ENCODE assay signal across 8 cellular contexts in genomic region chr3:10242182-10243065, GRCh38. TPM values are rescaled to one million over a fixed set of nuclear protein-coding genes. Genes with fewer than 3 reads are reported as not detected.
DNase-seq lines count a peak whose midpoint lies in the region; ATAC-seq, FAIRE-seq and TF ChIP-seq lines count a peak whose summit lies in the region.

No MANE protein-coding gene starts in this region.

- TF ChIP-seq CTCF in HL-60 (IDR thresholded peaks at IDR 0.05; ENCODE audit: insufficient read depth, low read length) (no peak), H1 (IDR thresholded peaks at IDR 0.05; ENCODE audit: control extremely low read depth in 1 of 3, insufficient read depth in 1 of 3, low read depth in 1 of 3, low read length in 3 of 3) (no peak)

- H3K9me3 Mint-ChIP-seq in activated CD4-positive, alpha-beta T cell treated with anti-CD3 and anti-CD28 coated beads, Interleukin-2, amount 10 ng/mL, durations not matched to agents 7 days and 5 days = peaks cover 27% of the 10 kb centered on the region

- no peak overlapping the region for H2BK120ac ChIP-seq in H1 (replicated peaks; ENCODE audit: low read depth, low read length)

- no peak overlapping the region for H3K9ac ChIP-seq in H1 (replicated peaks in 1 of 4; ENCODE audit: extremely low read depth in 1 of 4, low read depth in 3 of 4, low read length in 3 of 4)

- H3K27ac ChIP-seq in HL-60 (replicated peaks) (peak overlapping the region; percentile 48), H1 (ENCODE audit: low read depth, low read length) (no peak overlapping the region)

- no peak overlapping the region for H4K91ac ChIP-seq in H1 (replicated peaks; ENCODE audit: insufficient read length, low read length)

- H3K4me2 ChIP-seq in H1 (ENCODE audit: insufficient read depth in 1 of 2, low read depth in 2 of 2, low read length in 2 of 2) = no peak overlapping the region

- no peak overlapping the region for H2AK5ac ChIP-seq in H1 (ENCODE audit: low read depth, low read length)

- no peaks in the 10 kb centered on the region for H3K79me1 ChIP-seq in H1 (ENCODE audit: low read depth, low read length)

- no peak overlapping the region for H3K4ac ChIP-seq in H1 (replicated peaks; ENCODE audit: insufficient read length, low read depth, low read length)

- no peak overlapping the region for H4K5ac ChIP-seq in H1 (ENCODE audit: insufficient read length, low read depth, low read length)

- no peak overlapping the region for H2BK20ac ChIP-seq in H1 (ENCODE audit: low read length)

- no peaks in the 10 kb centered on the region for H4K20me1 ChIP-seq in H1 (replicated peaks in 1 of 2; ENCODE audit: control insufficient read depth in 1 of 2, insufficient read depth in 2 of 2, low read length in 2 of 2)

- 0 out of 7 replicates have a peak, but pooled peaks cover 0 to 2% (median 1%) of the 10 kb centered on the region in 4 experiments for H3K4me1 ChIP-seq in H1 (replicated peaks in 1 of 4; ENCODE audit: control insufficient read depth in 3 of 4, insufficient read depth in 4 of 4, low read length in 3 of 4)

- H4K8ac ChIP-seq in H1 (ENCODE audit: extremely low read depth, insufficient read depth, low read length) = no peak overlapping the region

- H3K27me3 ChIP-seq in HL-60 (ENCODE audit: insufficient read depth, poor library complexity, severe bottlenecking) = no peaks in the 10 kb centered on the region
- H3K27me3 ChIP-seq in H1 (replicated peaks in 1 of 4; ENCODE audit: control insufficient read depth in 3 of 4, extremely low read depth in 1 of 4, insufficient read depth in 3 of 4, low read length in 3 of 4) = no peaks in the 10 kb centered on the region
- H3K27me3 ChIP-seq in MG63 = no peaks in the 10 kb centered on the region

- H2BK15ac ChIP-seq in H1 (ENCODE audit: low read length) = no peak overlapping the region

- no peak overlapping the region for H3K4me3 ChIP-seq in HL-60 (replicated peaks; ENCODE audit: insufficient read depth, low read length)
- H3K4me3 ChIP-seq in H1 (ENCODE audit: extremely low read depth in 1 of 4, insufficient read depth in 2 of 4, low read depth in 3 of 4, low read length in 4 of 4) = no peak overlapping the region
- no peak overlapping the region for H3K4me3 ChIP-seq in MG63

- TF ChIP-seq POLR2A in H1 (IDR thresholded peaks at IDR 0.05; ENCODE audit: control extremely low read depth in 1 of 2, low read depth in 2 of 2, low read length in 2 of 2) = no peak

- H3K56ac ChIP-seq in H1 (replicated peaks; ENCODE audit: insufficient read length, low read depth, low read length) = no peak overlapping the region

- ATAC-seq in HG02870 (IDR thresholded peaks at IDR 0.05; ENCODE audit: unreplicated experiment) = no peak

- H3K4me1 Mint-ChIP-seq in activated CD4-positive, alpha-beta T cell treated with anti-CD3 and anti-CD28 coated beads, Interleukin-2, amount 10 ng/mL, durations not matched to agents 7 days and 5 days = peaks cover 56% of the 10 kb centered on the region

- peak overlapping the region; percentile 59 for H3K4me3 Mint-ChIP-seq in activated CD4-positive, alpha-beta T cell treated with anti-CD3 and anti-CD28 coated beads, Interleukin-2, amount 10 ng/mL, durations not matched to agents 7 days and 5 days

- H3K36me3 Mint-ChIP-seq in activated CD4-positive, alpha-beta T cell treated with anti-CD3 and anti-CD28 coated beads, Interleukin-2, amount 10 ng/mL, durations not matched to agents 7 days and 5 days (ENCODE audit: low read depth) = peaks cover 40% of the 10 kb centered on the region

- H2BK12ac ChIP-seq in H1 (ENCODE audit: low read depth, low read length) = 0 out of 2 replicates have a peak overlapping the region, but pooled peaks have one; percentile 9

- H3K79me2 ChIP-seq in H1 (ENCODE audit: control insufficient read depth in 1 of 2, insufficient read depth in 2 of 2, low read length in 2 of 2) = no peaks in the 10 kb centered on the region

- H3K27ac Mint-ChIP-seq in activated CD4-positive, alpha-beta T cell treated with anti-CD3 and anti-CD28 coated beads, Interleukin-2, amount 10 ng/mL, durations not matched to agents 7 days and 5 days = peak overlapping the region; percentile 92

- H2BK5ac ChIP-seq in H1 (ENCODE audit: low read depth, low read length) = no peak overlapping the region

- no peaks in the 10 kb centered on the region for H3K27me3 Mint-ChIP-seq in activated CD4-positive, alpha-beta T cell treated with anti-CD3 and anti-CD28 coated beads, Interleukin-2, amount 10 ng/mL, durations not matched to agents 7 days and 5 days

- CTCF ChIA-PET in activated CD4-positive, alpha-beta T cell treated with anti-CD3 and anti-CD28 coated beads, Interleukin-2, amount 10 ng/mL, durations not matched to agents 7 days and 5 days (lab: Charles Lee) = interaction anchor here (0.8 to 1.3 kb wide), 4 partner anchors 21 to 77 kb away, joined by 3 to 6 read pairs (median 3); no protein-coding TSS in a partner anchor
- CTCF ChIA-PET in H1 (lab: Charles Lee; ENCODE audit: partially characterized antibody) = interaction anchor here (0.6 to 1.6 kb wide), 3 partner anchors 21 to 82 kb away, joined by 3 to 5 read pairs (median 4); no protein-coding TSS in a partner anchor

- no peak for FAIRE-seq in H1 (lab: Jason Lieb, UNC)

- no peak for TF ChIP-seq RAD21 in H1 (IDR thresholded peaks at IDR 0.05 in 1 of 2, conservative IDR thresholded peaks at IDR 0.05 in 1 of 2; ENCODE audit: low read depth in 2 of 2, low read length in 2 of 2)

- no peak overlapping the region for H3K14ac ChIP-seq in H1 (ENCODE audit: insufficient read length)

- no peak overlapping the region for H3K18ac ChIP-seq in H1 (ENCODE audit: extremely low read depth, low read length)

- H3K9me3 ChIP-seq in H1 (ENCODE audit: insufficient read depth in 2 of 2, low read depth in 1 of 2, low read length in 1 of 2) = no peaks in the 10 kb centered on the region
- H3K9me3 ChIP-seq in MG63 = no peaks in the 10 kb centered on the region

- H3K23ac ChIP-seq in H1 (ENCODE audit: insufficient read length) = no peak overlapping the region

- no peak overlapping the region for H2AFZ ChIP-seq in H1 (ENCODE audit: low read length)

- no peaks in the 10 kb centered on the region; the same call in 1 of the 2 replicates for H3K23me2 ChIP-seq in H1 (ENCODE audit: low read depth, low read length)

- H3K36me3 ChIP-seq in H1 (ENCODE audit: control insufficient read depth in 2 of 4, insufficient read depth in 4 of 4, low read length in 3 of 4) = peaks cover 0 to 2% (median 0%) of the 10 kb centered on the region in 4 experiments; a peak in 1 of 8 replicates
- H3K36me3 ChIP-seq in MG63 = peaks cover 4% of the 10 kb centered on the region; the same call in 1 of the 2 replicates

- DNase-seq in HL-60 (ENCODE audit: low read depth in 1 of 2, low spot score in 1 of 2) (peak in 1 of 2 experiments; percentile 74), H1 (ENCODE audit: low read depth in 1 of 2, low spot score in 2 of 2) (no peak), DMS 273 (lab: John Stamatoyannopoulos, UW; ENCODE audit: unreplicated experiment) (no peak), MG63 (no peak), occipital lobe (lab: John Stamatoyannopoulos, UW) (no peak)
- DNase-seq in activated CD4-positive, alpha-beta T cell treated with anti-CD3 and anti-CD28 coated beads, Interleukin-2, amount 10 ng/mL, durations not matched to agents 7 days and 5 days = peak; percentile 92
- peak; percentile 49 to 84 for DNase-seq in stimulated activated CD4-positive, alpha-beta T cell treated with anti-CD3 and anti-CD28 coated beads, Interleukin-4, amount 100 ng/mL, for 4 hours

- no peak for TF ChIP-seq EP300 in H1 (IDR thresholded peaks at IDR 0.05; ENCODE audit: borderline replicate concordance in 1 of 2, low read depth in 2 of 2, low read length in 2 of 2)

- WGBS in H1 (ENCODE audit: extremely low coverage in 1 of 2, insufficient coverage in 1 of 2, insufficient read length in 1 of 2, insufficient replicate concordance in 2 of 2, low coverage in 1 of 2, low lambda C conversion rate in 2 of 2, missing lambda C conversion rate in 1 of 2), 2 experiments = 95% methylated on average over 6 of the region's 7 CpGs; no CpG with 5 or more reads in 1 of the 2 experiments

- POLR2A ChIA-PET in activated CD4-positive, alpha-beta T cell treated with anti-CD3 and anti-CD28 coated beads, Interleukin-2, amount 10 ng/mL, durations not matched to agents 7 days and 5 days (lab: Charles Lee) = interaction anchor here (1.0 kb wide), 1 partner anchor 56 kb away, joined by 4 read pairs; no protein-coding TSS in a partner anchor
- POLR2A ChIA-PET in H1 (lab: Charles Lee; ENCODE audit: partially characterized antibody) = interaction anchor here (0.6 kb wide), 2 partner anchors 30 to 378 kb away, joined by 3 read pairs; no protein-coding TSS in a partner anchor

TF ChIP-seq in H1, 55 proteins besides CTCF, POLR2A, EP300 and RAD21 (continues in another document):
- no peak for TF ChIP-seq SUZ12 (IDR thresholded peaks at IDR 0.05; ENCODE audit: low read length)

RNA-seq across cellular contexts. Expression of gene TATDN2, which starts 5.8 kb away (rescaled TPM):
- 10 to 100 TPM; 72.3 to 78.4 TPM for total RNA-seq in activated CD4-positive, alpha-beta T cell treated with anti-CD3 and anti-CD28 coated beads, Interleukin-2, amount 10 ng/mL, durations not matched to agents 7 days and 5 days
- total RNA-seq in H1 (2021; fragmentation: NEBNext Ultra II Directional; extraction: Animal tissue kit (Norgen Biotek cat#: 25700)) = 34.8 and 35.3 TPM in 2 replicates
- polyA plus RNA-seq in H1 (2011; rRNA removed) = 12.1 and 12.3 TPM in 2 replicates
- 11.5 TPM for polyA plus RNA-seq in H1 (2011; cell fraction: cytosol; rRNA removed)
- polyA plus RNA-seq in H1 (2011; cell fraction: nucleus; rRNA removed) = 17.6 TPM
- 21.3 to 23.2 TPM (median 21.9 TPM) in 4 replicates for polyA plus RNA-seq in H1 (2012, experiment 1 of 2)
- 18.4 TPM for polyA plus RNA-seq in H1 (2012, experiment 2 of 2)
- polyA plus RNA-seq in H1 (2013, experiment 1 of 2) = 14.6 TPM
- polyA plus RNA-seq in H1 (2013, experiment 2 of 2) = 15.0 TPM
- 39.2 and 40.9 TPM in 2 replicates for polyA minus RNA-seq in H1 (2011; rRNA and poly(A)+ RNA removed)
- 13.6 TPM for polyA minus RNA-seq in H1 (2011; cell fraction: cytosol; rRNA and poly(A)+ RNA removed)
- polyA minus RNA-seq in H1 (2011; cell fraction: nucleus; rRNA and poly(A)+ RNA removed) = 36.3 TPM
- 7.6 and 15.8 TPM in 2 replicates for total RNA-seq in MG63 (2014; rRNA removed; shearing (Covaris generic); ENCODE audit: low replicate concordance)
- 21.1 TPM for total RNA-seq in occipital lobe

RNA-seq across cellular contexts. Expression of gene GHRL, which starts 50.3 kb away (rescaled TPM):
- total RNA-seq in activated CD4-positive, alpha-beta T cell treated with anti-CD3 and anti-CD28 coated beads, Interleukin-2, amount 10 ng/mL, durations not matched to agents 7 days and 5 days = under 1 TPM; 0.30 to 0.56 TPM
- 0.35 TPM in 1 of 2 replicates, not detected in the other for total RNA-seq in H1 (2021; fragmentation: NEBNext Ultra II Directional; extraction: Animal tissue kit (Norgen Biotek cat#: 25700))
- polyA plus RNA-seq in H1 (2011; rRNA removed) = 0.06 and 0.32 TPM in 2 replicates
- 0.13 TPM for polyA plus RNA-seq in H1 (2011; cell fraction: cytosol; rRNA removed)
- polyA plus RNA-seq in H1 (2011; cell fraction: nucleus; rRNA removed) = 0.57 TPM
- polyA plus RNA-seq in H1 (2012, experiment 1 of 2) = 0.23 to 0.87 TPM (median 0.50 TPM) in 3 of 4 replicates, not detected in the other
- polyA plus RNA-seq in H1 (2012, experiment 2 of 2) = not detected
- 0.14 TPM for polyA plus RNA-seq in H1 (2013, experiment 1 of 2)
- 0.26 TPM for polyA plus RNA-seq in H1 (2013, experiment 2 of 2)
- 0.29 and 0.57 TPM in 2 replicates for polyA minus RNA-seq in H1 (2011; rRNA and poly(A)+ RNA removed)
- not detected for polyA minus RNA-seq in H1 (2011; cell fraction: cytosol; rRNA and poly(A)+ RNA removed)
- polyA minus RNA-seq in H1 (2011; cell fraction: nucleus; rRNA and poly(A)+ RNA removed) = 1.00 TPM
- total RNA-seq in MG63 (2014; rRNA removed; shearing (Covaris generic); ENCODE audit: low replicate concordance) = not detected in 2 replicates
- not detected for total RNA-seq in occipital lobe

Comparison
In these comparisons a context has a peak if more than half of its experiments do, and no peak if none do; other contexts are left out.
1. DNase-seq: peak in activated CD4-positive, alpha-beta T cell treated with anti-CD3 and anti-CD28 coated beads, Interleukin-2, amount 10 ng/mL, durations not matched to agents 7 days and 5 days (single experiment) and stimulated activated CD4-positive, alpha-beta T cell treated with anti-CD3 and anti-CD28 coated beads, Interleukin-4, amount 100 ng/mL, for 4 hours (2 of 2); none in H1 (0 of 2), DMS 273 (single experiment), MG63 (single experiment) and occipital lobe (single experiment).